In genomic region chr1:168767885-168768584, GRCh38 we compare ENCODE assay signal across 14 cellular contexts. TPM values are rescaled to one million over a fixed set of nuclear protein-coding genes. Genes with fewer than 3 reads are reported as not detected.
A peak's percentile ranks its signal among the peaks of the same experiment; 100 is the strongest.
DNase-seq lines count a peak whose midpoint lies in the region; ATAC-seq and TF ChIP-seq lines count a peak whose summit lies in the region.
"Had no signal": no experiment of that assay in that cellular context is flagged by ENCODE, and none has a peak within 500 bp of the region (broad histone marks: within the 10 kb centered on the region; RNA-seq: fewer than 3 reads in every experiment).

No MANE protein-coding gene starts in this region.

- H3K4me1 ChIP-seq in mesenchymal stem cell (ENCODE audit: control insufficient read depth, insufficient read depth, low read depth, low read length) (no peaks in the 10 kb centered on the region), uterus (no peaks in the 10 kb centered on the region)

- H3K27me3 ChIP-seq in mesenchymal stem cell (ENCODE audit: control insufficient read depth in 1 of 2, insufficient read depth in 1 of 2, low read length in 2 of 2) (no peaks in the 10 kb centered on the region), uterus (no peaks in the 10 kb centered on the region)

- no peak overlapping the region for H2BK5ac ChIP-seq in mesenchymal stem cell (ENCODE audit: low read depth, low read length, poor library complexity, severe bottlenecking)

- H3K4me3 ChIP-seq in fibroblast of mammary gland (ENCODE audit: control insufficient read depth, low read depth, low read length): no peak overlapping the region
- H3K4me3 ChIP-seq in mesenchymal stem cell (ENCODE audit: insufficient read depth in 1 of 2, low read depth in 1 of 2, low read length in 2 of 2): no peak overlapping the region
- H3K4me3 ChIP-seq in uterus: no peak overlapping the region

- H2BK12ac ChIP-seq in mesenchymal stem cell (ENCODE audit: low read length in 2 of 2): no peak overlapping the region

- H2AK5ac ChIP-seq in mesenchymal stem cell (ENCODE audit: low read length, severe bottlenecking): no peak overlapping the region

- H4K91ac ChIP-seq in mesenchymal stem cell (ENCODE audit: low read length): no peak overlapping the region

- no peak overlapping the region for H2BK120ac ChIP-seq in mesenchymal stem cell (ENCODE audit: low read depth, low read length)

- TF ChIP-seq CTCF in fibroblast of mammary gland (conservative IDR thresholded peaks at IDR 0.05; ENCODE audit: control insufficient read depth, insufficient read depth, low read depth, low read length): no peak
- TF ChIP-seq CTCF in uterus (IDR thresholded peaks at IDR 0.05): no peak

- H4K8ac ChIP-seq in mesenchymal stem cell (ENCODE audit: low read length): no peak overlapping the region

- H2AFZ ChIP-seq in mesenchymal stem cell (ENCODE audit: low read depth, low read length): no peak overlapping the region

- no peak overlapping the region for H3K14ac ChIP-seq in mesenchymal stem cell (ENCODE audit: low read length in 2 of 2)

- ATAC-seq in GM21737 (IDR thresholded peaks at IDR 0.05; ENCODE audit: unreplicated experiment): no peak
- no peak for ATAC-seq in HG03432 (IDR thresholded peaks at IDR 0.05; ENCODE audit: unreplicated experiment)
- ATAC-seq: activated CD4-positive, alpha-beta T cell treated with anti-CD3 and anti-CD28 coated beads for 36 hours had no signal

- H3K9ac ChIP-seq in mesenchymal stem cell (ENCODE audit: low read length): peak overlapping the region; percentile 12

- WGBS in mesenchymal stem cell: 66% methylated on average over 4 of the region's 4 CpGs

- no peak overlapping the region for H3K18ac ChIP-seq in mesenchymal stem cell (ENCODE audit: low read depth in 1 of 2, low read length in 2 of 2)

- H3K23ac ChIP-seq in mesenchymal stem cell (ENCODE audit: low read length in 2 of 2): no peak overlapping the region

- H3K4ac ChIP-seq in mesenchymal stem cell (ENCODE audit: low read depth in 1 of 2, low read length in 2 of 2): no peak overlapping the region

- DNase-seq in DMS 273 (lab: John Stamatoyannopoulos, UW; ENCODE audit: unreplicated experiment): peak; percentile 4
- DNase-seq in DMS 273 treated with DMSO at 0.1 percent for 48 hours (lab: John Stamatoyannopoulos, UW): no peak
- DNase-seq in fibroblast of mammary gland (ENCODE audit: low read depth): peak; percentile 79
- DNase-seq in mesenchymal stem cell: peak; percentile 13
- DNase-seq in uterus: peak; percentile 49 to 70
- DNase-seq in stimulated activated CD4-positive, alpha-beta T cell treated with anti-CD3 and anti-CD28 coated beads, Interleukin-12 subunit alpha, Interleukin-12 subunit beta, amount 100 ng/mL, for 4 hours: no peak
- DNase-seq: activated CD4-positive, alpha-beta T cell treated with anti-CD3 and anti-CD28 coated beads for 36 hours; activated effector memory CD4-positive, alpha-beta T cell treated with anti-CD3 and anti-CD28 coated beads, Interleukin-2, amount 50 U/mL, for 16 hours; NCI-H1105; NCI-H69 had no signal

- H3K27ac ChIP-seq in mesenchymal stem cell (ENCODE audit: low read length, poor library complexity, severe bottlenecking) (no peak overlapping the region), uterus (peak overlapping the region in 1 of 2 donors; percentile 27)
- H3K27ac ChIP-seq: 22Rv1 had no signal

- H3K36me3 ChIP-seq in mesenchymal stem cell (ENCODE audit: control insufficient read depth in 1 of 2, insufficient read depth in 2 of 2, low read depth in 1 of 2, low read length in 2 of 2) (no peaks in the 10 kb centered on the region), uterus (no peaks in the 10 kb centered on the region)

- no peak overlapping the region for H2BK15ac ChIP-seq in mesenchymal stem cell (ENCODE audit: low read depth, poor library complexity, severe bottlenecking)

- TF ChIP-seq POLR2A in uterus (IDR thresholded peaks at IDR 0.05): no peak

- no peak overlapping the region for H3K4me2 ChIP-seq in mesenchymal stem cell (ENCODE audit: low read length, poor library complexity, severe bottlenecking)

- intact Hi-C loops in uterus (cut with DNase I; ENCODE audit: low total_unique reads): no loop called here

- no peaks in the 10 kb centered on the region for H3K79me1 ChIP-seq in mesenchymal stem cell (replicated peaks; ENCODE audit: low read length, poor library complexity, severe bottlenecking)

- no peaks in the 10 kb centered on the region for H3K9me3 ChIP-seq in mesenchymal stem cell (ENCODE audit: control insufficient read depth, low read length)
- no peaks in the 10 kb centered on the region for H3K9me3 ChIP-seq in uterus

RNA-seq across cellular contexts. Expression of gene DPT, which starts 39.0 kb away (rescaled TPM):
- polyA plus RNA-seq in mesenchymal stem cell (2013, experiment 1 of 2): not detected
- polyA plus RNA-seq in mesenchymal stem cell (2013, experiment 2 of 2): not detected
- total RNA-seq in uterus: 100 to 1,000 TPM in 1 of 4 donors, 10 to 100 TPM in 3; 43.7 to 105 (median 57.5) TPM
- total RNA-seq: activated CD4-positive, alpha-beta T cell treated with anti-CD3 and anti-CD28 coated beads for 36 hours; SK-MEL-5 had no signal

Comparison
In these comparisons a context has a peak if more than half of its experiments do, and no peak if none do; other contexts are left out.
1. DNase-seq: peak in DMS 273 (single experiment), fibroblast of mammary gland (single experiment), mesenchymal stem cell (single experiment) and uterus (2 of 2); none in DMS 273 treated with DMSO at 0.1 percent for 48 hours (single experiment) and stimulated activated CD4-positive, alpha-beta T cell treated with anti-CD3 and anti-CD28 coated beads, Interleukin-12 subunit alpha, Interleukin-12 subunit beta, amount 100 ng/mL, for 4 hours (single experiment).